Comparison of ENCODE assay signal across 16 cellular contexts in the genomic region with DNA sequence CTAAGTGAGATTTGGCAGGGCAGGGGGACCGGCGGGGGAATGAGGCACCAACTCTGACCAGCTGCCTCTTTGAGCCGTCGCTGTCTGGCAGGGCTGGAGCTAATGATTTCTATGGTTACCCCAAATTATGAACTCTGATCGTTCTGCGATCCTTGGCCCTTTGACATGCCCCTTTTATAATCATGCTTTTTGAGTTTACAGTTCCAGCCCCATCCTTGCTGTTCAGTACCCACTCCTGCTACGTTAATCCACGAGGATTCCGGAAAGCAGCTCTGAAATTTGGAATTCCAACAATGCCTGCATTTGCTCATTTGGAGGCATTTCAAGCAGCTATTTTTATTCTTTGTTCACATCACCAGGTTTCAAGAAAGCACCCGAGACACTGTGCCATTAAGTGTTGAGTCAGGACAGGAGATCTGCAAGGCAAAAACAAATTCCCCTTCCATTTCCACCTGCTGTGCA. TPM values are rescaled to one million over a fixed set of nuclear protein-coding genes. Genes with fewer than 3 reads are reported as not detected.
DNase-seq lines count a peak whose midpoint lies in the region; ATAC-seq and TF ChIP-seq lines count a peak whose summit lies in the region.
"Had no signal": no experiment of that assay in that cellular context is flagged by ENCODE, and none has a peak within 500 bp of the region (broad histone marks: within the 10 kb centered on the region; RNA-seq: fewer than 3 reads in every experiment).

No MANE protein-coding gene starts in this region.

- H4K5ac ChIP-seq in H9 (ENCODE audit: insufficient read length, low read depth, low read length): no peak overlapping the region

- no peak overlapping the region for H3K14ac ChIP-seq in H9 (ENCODE audit: insufficient read depth, low read length)

- no peaks in the 10 kb centered on the region for H3K9me3 Mint-ChIP-seq in H9
- H3K9me3 Mint-ChIP-seq: CD14-positive monocyte; stimulated activated naive B cell treated with anti-CD40 and anti-IgM and Interleukin-4, amounts not matched to agents 10 μg/mL and 1 μg/mL and 100 μg/mL, for 72 hours had no signal

- no peaks in the 10 kb centered on the region for H3K79me2 ChIP-seq in H9 (ENCODE audit: insufficient read depth, low read length)

- no CpG with 5 or more reads among the region's 10 CpGs for WGBS in H9 (ENCODE audit: extremely low coverage, insufficient read length, low lambda C conversion rate)

- no peak overlapping the region for H3K4me3 Mint-ChIP-seq in H9
- H3K4me3 Mint-ChIP-seq: CD14-positive monocyte; stimulated activated naive B cell treated with anti-CD40 and anti-IgM and Interleukin-4, amounts not matched to agents 10 μg/mL and 1 μg/mL and 100 μg/mL, for 72 hours had no signal

- H3K27me3 ChIP-seq in H9 (ENCODE audit: insufficient read depth, low read length) (no peaks in the 10 kb centered on the region), stomach smooth muscle (ENCODE audit: control insufficient read depth in 1 of 2, insufficient read depth in 2 of 2, low read length in 2 of 2) (no peaks in the 10 kb centered on the region)
- H3K27me3 ChIP-seq: upper lobe of left lung had no signal

- peaks cover 4% of the 10 kb centered on the region for H3K27me3 Mint-ChIP-seq in H9 (ENCODE audit: low read depth)

- no peak overlapping the region for H3T11ph ChIP-seq in H9 (ENCODE audit: low read length)

- H3K9ac ChIP-seq in H9 (ENCODE audit: extremely low read depth, insufficient read length, low read length) (no peak overlapping the region), stomach smooth muscle (ENCODE audit: low read length in 2 of 2) (peak overlapping the region in 1 of 2 donors; percentile 36)

- no peak overlapping the region for H2BK5ac ChIP-seq in H9 (ENCODE audit: insufficient read length, low read length)

- TF ChIP-seq CTCF in H9 (conservative IDR thresholded peaks at IDR 0.05): no peak
- no peak for TF ChIP-seq CTCF in astrocyte of the cerebellum (IDR thresholded peaks at IDR 0.05; ENCODE audit: low read depth, low read length, missing control alignments)

- H3K4me1 ChIP-seq in H9 (ENCODE audit: insufficient read depth, low read length): 0 out of 2 replicates have a peak, but pooled peaks cover 2% of the 10 kb centered on the region
- peaks cover 21% of the 10 kb centered on the region for H3K4me1 ChIP-seq in stomach smooth muscle (ENCODE audit: control insufficient read depth, insufficient read depth, low read length)
- H3K4me1 ChIP-seq: foreskin keratinocyte, upper lobe of left lung had no signal

- no peak overlapping the region for H3K18ac ChIP-seq in H9 (ENCODE audit: insufficient read length, low read depth, low read length)

- no peak overlapping the region for H4K8ac ChIP-seq in H9 (replicated peaks; ENCODE audit: insufficient read length, low read depth, low read length)

- H2AK5ac ChIP-seq in H9 (ENCODE audit: insufficient read length, low read length): no peak overlapping the region

- H3K4me2 ChIP-seq in H9 (ENCODE audit: insufficient read depth, insufficient read length, low read length): no peak overlapping the region

- no peak overlapping the region for H2BK120ac ChIP-seq in H9 (ENCODE audit: low read depth, low read length, poor library complexity, severe bottlenecking)

- no peak overlapping the region for H3K4ac ChIP-seq in H9 (ENCODE audit: low read depth, low read length)

- H3K4me3 ChIP-seq in astrocyte of the cerebellum (ENCODE audit: low read depth, low read length) (no peak overlapping the region), stomach smooth muscle (ENCODE audit: low read length in 2 of 2) (peak overlapping the region in 1 of 2 donors; percentile 44)
- H3K4me3 ChIP-seq: K562, upper lobe of left lung had no signal

- H3K9me3 ChIP-seq in H9 (ENCODE audit: control insufficient read depth, low read depth, low read length): no peaks in the 10 kb centered on the region
- H3K9me3 ChIP-seq in stomach smooth muscle (ENCODE audit: control insufficient read depth in 2 of 2, low read length in 2 of 2): no peaks in the 10 kb centered on the region
- H3K9me3 ChIP-seq: upper lobe of left lung had no signal

- H3K27ac ChIP-seq in H9 (ENCODE audit: insufficient read length, low read depth, low read length): no peak overlapping the region
- H3K27ac ChIP-seq in stomach smooth muscle (ENCODE audit: low read length): peak overlapping the region; percentile 70
- H3K27ac ChIP-seq: foreskin keratinocyte, upper lobe of left lung had no signal

- no peak overlapping the region for H3K23ac ChIP-seq in H9 (ENCODE audit: insufficient read length, low read depth, low read length)

- no peaks in the 10 kb centered on the region for H3K23me2 ChIP-seq in H9 (ENCODE audit: insufficient read length, low read depth, low read length, poor library complexity, severe bottlenecking)

- no peaks in the 10 kb centered on the region for H3K36me3 Mint-ChIP-seq in H9 (ENCODE audit: insufficient read depth in 1 of 3, low read depth in 3 of 3)
- H3K36me3 Mint-ChIP-seq: CD14-positive monocyte had no signal

- in situ Hi-C loops in astrocyte of the cerebellum (cut with HindIII; ENCODE audit: low sequenced_read_pairs): no loop called here

- H3K27ac Mint-ChIP-seq in H9: 0 out of 7 replicates have a peak overlapping the region, but pooled peaks of 1 of the 3 experiments have one; percentile 55
- H3K27ac Mint-ChIP-seq: CD14-positive monocyte; stimulated activated naive B cell treated with anti-CD40 and anti-IgM and Interleukin-4, amounts not matched to agents 10 μg/mL and 1 μg/mL and 100 μg/mL, for 72 hours had no signal

- H2BK12ac ChIP-seq in H9 (ENCODE audit: insufficient read length, low read depth, low read length): no peak overlapping the region

- H2BK20ac ChIP-seq in H9 (ENCODE audit: low read depth, low read length, poor library complexity, severe bottlenecking): no peak overlapping the region

- H3K4me1 Mint-ChIP-seq in H9: peaks cover 20 to 25% of the 10 kb centered on the region in 2 experiments

- no peak overlapping the region for H4K91ac ChIP-seq in H9 (ENCODE audit: insufficient read length, low read depth, low read length)

- no peak overlapping the region for H2BK15ac ChIP-seq in H9 (ENCODE audit: low read depth, low read length)

- no peaks in the 10 kb centered on the region for H4K20me1 ChIP-seq in H9 (ENCODE audit: control insufficient read depth, insufficient read depth, insufficient read length)

- no peak for ATAC-seq in HG02763 (IDR thresholded peaks at IDR 0.05; ENCODE audit: unreplicated experiment)
- no peak for ATAC-seq in HG03442 (IDR thresholded peaks at IDR 0.05; ENCODE audit: unreplicated experiment)
- ATAC-seq: foreskin keratinocyte; K562; stimulated activated naive B cell treated with anti-CD40 and anti-IgM and Interleukin-4, amounts not matched to agents 10 μg/mL and 1 μg/mL and 100 μg/mL, for 72 hours had no signal

- DNase-seq in H9 (peak; percentile 20), astrocyte of the cerebellum (ENCODE audit: low read depth) (peak; percentile 40), iPS-NIHi7 (ENCODE audit: extremely low spot score) (peak; percentile 7), MV-4-11 (lab: John Stamatoyannopoulos, UW) (no peak), NCI-H2107 treated with DMSO at 0.1 percent for 48 hours (lab: John Stamatoyannopoulos, UW; ENCODE audit: unreplicated experiment) (no peak)
- DNase-seq: activated gamma-delta T cell; foreskin keratinocyte; SHP77; stimulated activated naive B cell treated with anti-CD40 and anti-IgM and Interleukin-4, amounts not matched to agents 10 μg/mL and 1 μg/mL and 100 μg/mL, for 72 hours; T-helper 2 cell had no signal

- H3K79me1 ChIP-seq in H9 (ENCODE audit: insufficient read depth, low read depth, low read length, poor library complexity, severe bottlenecking): no peaks in the 10 kb centered on the region

- no peak overlapping the region for H2AFZ ChIP-seq in H9 (ENCODE audit: low read length)

- H3K56ac ChIP-seq in H9 (ENCODE audit: insufficient read length, low read depth, low read length): no peak overlapping the region

- H3K36me3 ChIP-seq in stomach smooth muscle (ENCODE audit: control insufficient read depth in 2 of 2, insufficient read depth in 2 of 2, low read length in 2 of 2): no peaks in the 10 kb centered on the region
- H3K36me3 ChIP-seq: upper lobe of left lung had no signal

RNA-seq across cellular contexts. Expression of a gene that starts 54.7 kb away (rescaled TPM):
- total RNA-seq in H9 (2021): 60.9 and 61.9 TPM in 2 replicates

Comparison
In these comparisons a context has a peak if more than half of its experiments do, and no peak if none do; other contexts are left out.
1. DNase-seq: peak in H9 (single experiment), astrocyte of the cerebellum (single experiment) and iPS-NIHi7 (single experiment); none in MV-4-11 (single experiment) and NCI-H2107 treated with DMSO at 0.1 percent for 48 hours (single experiment).